Comparison of ENCODE assay signal across 12 cellular contexts in the genomic region with DNA sequence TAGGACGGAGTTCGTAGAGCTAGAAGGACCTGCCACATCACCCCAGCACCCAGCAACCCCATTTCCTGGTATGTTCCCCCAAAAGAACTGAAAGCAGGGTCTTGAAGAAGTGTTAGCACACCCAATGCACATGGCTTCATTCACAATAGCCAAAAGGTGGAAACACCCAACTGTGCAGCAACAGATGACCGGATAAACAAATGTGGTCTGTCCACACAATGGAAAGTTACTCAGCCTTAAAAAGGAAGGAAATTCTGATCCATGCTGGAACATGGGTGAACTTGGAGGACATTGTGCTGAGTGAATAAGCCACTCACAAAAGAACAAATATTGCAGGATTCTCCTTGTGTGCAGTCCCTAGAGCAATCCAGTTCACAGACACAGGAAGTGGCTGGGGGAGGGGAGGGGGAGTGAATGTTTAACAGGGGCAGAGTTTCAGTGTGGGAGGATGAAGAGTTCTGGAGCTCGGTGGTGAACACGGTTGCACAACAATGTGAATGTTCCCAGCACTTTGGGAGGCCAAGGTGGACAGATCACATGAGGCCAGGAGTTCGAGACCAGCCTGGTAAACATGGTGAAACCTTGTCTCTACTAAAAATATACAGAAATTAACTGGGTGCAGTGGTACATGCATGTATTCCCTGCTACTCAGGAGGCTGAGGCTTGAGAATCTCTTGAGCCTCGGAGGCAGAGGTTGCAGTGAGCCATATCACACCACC.
A peak's percentile ranks its signal among the peaks of the same experiment; 100 is the strongest.
DNase-seq lines count a peak whose midpoint lies in the region; ATAC-seq and TF ChIP-seq lines count a peak whose summit lies in the region.
"Had no signal": no experiment of that assay in that cellular context is flagged by ENCODE, and none has a peak within 500 bp of the region (broad histone marks: within the 10 kb centered on the region; RNA-seq: fewer than 3 reads in every experiment).

No MANE protein-coding gene starts in this region.

- no peaks in the 10 kb centered on the region for H3K9me3 Mint-ChIP-seq in natural killer cell
- no peaks in the 10 kb centered on the region for H3K9me3 Mint-ChIP-seq in natural killer cell treated with Interleukin-12 subunit alpha and Interleukin-12 subunit beta and Interleukin-15 and Interleukin-18, amount 100 ng/mL, for 72 hours
- no peaks in the 10 kb centered on the region for H3K9me3 Mint-ChIP-seq in activated T-helper 2 cell treated with anti-CD3 and anti-CD28 coated beads, Interferon-gamma antibody, Interleukin-2, Interleukin-4, amounts not matched to agents 10 μg/mL and 5 μg/mL and 100 μg/mL, durations not matched to agents 14 hours and 24 hours and 36 hours

- DNase-seq in natural killer cell (no peak), NB4 (ENCODE audit: low read depth) (peak; percentile 93), glomerular endothelial cell (ENCODE audit: extremely low read depth, low read depth, low spot score) (peak; percentile 23), cerebellar cortex (ENCODE audit: low spot score) (no peak)
- DNase-seq in natural killer cell treated with Interleukin-12 subunit alpha and Interleukin-12 subunit beta and Interleukin-15 and Interleukin-18, amount 100 ng/mL, for 72 hours (ENCODE audit: low spot score), result no peak
- no peak for DNase-seq in activated T-helper 2 cell treated with anti-CD3 and anti-CD28 coated beads, Interferon-gamma antibody, Interleukin-2, Interleukin-4, amounts not matched to agents 10 μg/mL and 5 μg/mL and 100 μg/mL, durations not matched to agents 14 hours and 24 hours and 36 hours (ENCODE audit: low spot score)
- DNase-seq: esophagus squamous epithelium had no signal

- intact Hi-C loops in natural killer cell (cut with micrococcal nuclease), result no loop called here
- intact Hi-C loops in activated T-helper 2 cell treated with anti-CD3 and anti-CD28 coated beads, Interferon-gamma antibody, Interleukin-2, Interleukin-4, amounts not matched to agents 10 μg/mL and 5 μg/mL and 100 μg/mL, durations not matched to agents 14 hours and 24 hours and 36 hours (cut with micrococcal nuclease), result no loop called here

- H3K27me3 Mint-ChIP-seq in natural killer cell (ENCODE audit: low read depth in 2 of 2), result peaks cover 10 to 14% of the 10 kb centered on the region in 2 donors
- peaks cover 0 to 2% of the 10 kb centered on the region in 2 donors for H3K27me3 Mint-ChIP-seq in natural killer cell treated with Interleukin-12 subunit alpha and Interleukin-12 subunit beta and Interleukin-15 and Interleukin-18, amount 100 ng/mL, for 72 hours
- peaks cover 1% of the 10 kb centered on the region for H3K27me3 Mint-ChIP-seq in activated T-helper 2 cell treated with anti-CD3 and anti-CD28 coated beads, Interferon-gamma antibody, Interleukin-2, Interleukin-4, amounts not matched to agents 10 μg/mL and 5 μg/mL and 100 μg/mL, durations not matched to agents 14 hours and 24 hours and 36 hours (ENCODE audit: low read depth)

- no peaks in the 10 kb centered on the region for H3K36me3 Mint-ChIP-seq in natural killer cell
- no peaks in the 10 kb centered on the region for H3K36me3 Mint-ChIP-seq in natural killer cell treated with Interleukin-12 subunit alpha and Interleukin-12 subunit beta and Interleukin-15 and Interleukin-18, amount 100 ng/mL, for 72 hours
- H3K36me3 Mint-ChIP-seq in activated T-helper 2 cell treated with anti-CD3 and anti-CD28 coated beads, Interferon-gamma antibody, Interleukin-2, Interleukin-4, amounts not matched to agents 10 μg/mL and 5 μg/mL and 100 μg/mL, durations not matched to agents 14 hours and 24 hours and 36 hours (ENCODE audit: low read depth), result no peaks in the 10 kb centered on the region
- H3K36me3 Mint-ChIP-seq: IgD-negative memory B cell had no signal

- ATAC-seq in natural killer cell (peak in 1 of 3 donors; percentile 28), GM18517 (IDR thresholded peaks at IDR 0.05; ENCODE audit: unreplicated experiment) (no peak), GM21786 (IDR thresholded peaks at IDR 0.05; ENCODE audit: unreplicated experiment) (no peak)
- no peak for ATAC-seq in natural killer cell treated with Interleukin-12 subunit alpha and Interleukin-12 subunit beta and Interleukin-15 and Interleukin-18, amount 100 ng/mL, for 72 hours

- H3K27ac Mint-ChIP-seq in natural killer cell, result peak overlapping the region in 1 of 2 donors; percentile 46
- H3K27ac Mint-ChIP-seq in natural killer cell treated with Interleukin-12 subunit alpha and Interleukin-12 subunit beta and Interleukin-15 and Interleukin-18, amount 100 ng/mL, for 72 hours, result no peak overlapping the region
- H3K27ac Mint-ChIP-seq in activated T-helper 2 cell treated with anti-CD3 and anti-CD28 coated beads, Interferon-gamma antibody, Interleukin-2, Interleukin-4, amounts not matched to agents 10 μg/mL and 5 μg/mL and 100 μg/mL, durations not matched to agents 14 hours and 24 hours and 36 hours, result no peak overlapping the region
- H3K27ac Mint-ChIP-seq: memory B cell had no signal

- H3K4me1 Mint-ChIP-seq in natural killer cell, result peaks cover 6 to 8% of the 10 kb centered on the region in 2 donors
- peaks cover 6 to 10% of the 10 kb centered on the region in 2 donors for H3K4me1 Mint-ChIP-seq in natural killer cell treated with Interleukin-12 subunit alpha and Interleukin-12 subunit beta and Interleukin-15 and Interleukin-18, amount 100 ng/mL, for 72 hours (ENCODE audit: low read depth in 2 of 2)
- peaks cover 4% of the 10 kb centered on the region for H3K4me1 Mint-ChIP-seq in activated T-helper 2 cell treated with anti-CD3 and anti-CD28 coated beads, Interferon-gamma antibody, Interleukin-2, Interleukin-4, amounts not matched to agents 10 μg/mL and 5 μg/mL and 100 μg/mL, durations not matched to agents 14 hours and 24 hours and 36 hours (ENCODE audit: low read depth)

- TF ChIP-seq CTCF in natural killer cell (IDR thresholded peaks at IDR 0.05) (no peak), NB4 (IDR thresholded peaks at IDR 0.05; ENCODE audit: low read depth, low read length) (no peak)

- peak overlapping the region; percentile 28 for H3K4me3 Mint-ChIP-seq in natural killer cell
- no peak overlapping the region for H3K4me3 Mint-ChIP-seq in natural killer cell treated with Interleukin-12 subunit alpha and Interleukin-12 subunit beta and Interleukin-15 and Interleukin-18, amount 100 ng/mL, for 72 hours
- H3K4me3 Mint-ChIP-seq in activated T-helper 2 cell treated with anti-CD3 and anti-CD28 coated beads, Interferon-gamma antibody, Interleukin-2, Interleukin-4, amounts not matched to agents 10 μg/mL and 5 μg/mL and 100 μg/mL, durations not matched to agents 14 hours and 24 hours and 36 hours (ENCODE audit: low read depth), result no peak overlapping the region
- H3K4me3 Mint-ChIP-seq: memory B cell had no signal

- no peak overlapping the region for H3K4me3 ChIP-seq in NB4 (ENCODE audit: low read depth, low read length)
- H3K4me3 ChIP-seq: esophagus squamous epithelium, skin epidermis had no signal

- TF ChIP-seq POLR2A in NB4 (IDR thresholded peaks at IDR 0.05; ENCODE audit: extremely low read depth, insufficient read length), result no peak

Comparison
In these comparisons a context has a peak if more than half of its experiments do, and no peak if none do; other contexts are left out.
1. DNase-seq: peak in NB4 (single experiment) and glomerular endothelial cell (single experiment); none in natural killer cell (single experiment), natural killer cell treated with Interleukin-12 subunit alpha and Interleukin-12 subunit beta and Interleukin-15 and Interleukin-18, amount 100 ng/mL, for 72 hours (single experiment), activated T-helper 2 cell treated with anti-CD3 and anti-CD28 coated beads, Interferon-gamma antibody, Interleukin-2, Interleukin-4, amounts not matched to agents 10 μg/mL and 5 μg/mL and 100 μg/mL, durations not matched to agents 14 hours and 24 hours and 36 hours (single experiment) and cerebellar cortex (single experiment).